1 cellular context compared by ENCODE assay signal in genomic region chr6:169499728-169500265, GRCh38.
TF ChIP-seq lines count a peak whose summit lies in the region.

No MANE protein-coding gene starts in this region.

TF ChIP-seq in SK-N-SH treated with all-trans-retinoic acid at 6 μM for 48 hours, 23 proteins besides CTCF, POLR2A, EP300 and RAD21 (continued from another document):
- TF ChIP-seq TSHZ2 (CRISPR knock-in tag; IDR thresholded peaks at IDR 0.05), result no peak
- TF ChIP-seq TCF4 (CRISPR knock-in tag; IDR thresholded peaks at IDR 0.05; ENCODE audit: borderline replicate concordance), result no peak
- no peak for TF ChIP-seq ZNF70 (CRISPR knock-in tag; IDR thresholded peaks at IDR 0.05)
- no peak for TF ChIP-seq ZC3H10 (CRISPR knock-in tag; IDR thresholded peaks at IDR 0.05)
- TF ChIP-seq ESRRG (CRISPR knock-in tag; IDR thresholded peaks at IDR 0.05), result no peak
- TF ChIP-seq CREB5 (CRISPR knock-in tag; IDR thresholded peaks at IDR 0.05; ENCODE audit: low read depth), result no peak
- TF ChIP-seq SNAI2 (CRISPR knock-in tag; IDR thresholded peaks at IDR 0.05), result no peak
- no peak for TF ChIP-seq ZFP30 (CRISPR knock-in tag; IDR thresholded peaks at IDR 0.05)
- no peak for TF ChIP-seq OSR1 (CRISPR knock-in tag; IDR thresholded peaks at IDR 0.05)
- no peak for TF ChIP-seq PATZ1 (CRISPR knock-in tag; IDR thresholded peaks at IDR 0.05; ENCODE audit: borderline replicate concordance)
- TF ChIP-seq CSDC2 (CRISPR knock-in tag; IDR thresholded peaks at IDR 0.05), result no peak
- no peak for TF ChIP-seq ARNTL (CRISPR knock-in tag; IDR thresholded peaks at IDR 0.05; ENCODE audit: borderline replicate concordance, low read depth)
- no peak for TF ChIP-seq ZFP3 (CRISPR knock-in tag; IDR thresholded peaks at IDR 0.05)
- TF ChIP-seq, protein P1, sequence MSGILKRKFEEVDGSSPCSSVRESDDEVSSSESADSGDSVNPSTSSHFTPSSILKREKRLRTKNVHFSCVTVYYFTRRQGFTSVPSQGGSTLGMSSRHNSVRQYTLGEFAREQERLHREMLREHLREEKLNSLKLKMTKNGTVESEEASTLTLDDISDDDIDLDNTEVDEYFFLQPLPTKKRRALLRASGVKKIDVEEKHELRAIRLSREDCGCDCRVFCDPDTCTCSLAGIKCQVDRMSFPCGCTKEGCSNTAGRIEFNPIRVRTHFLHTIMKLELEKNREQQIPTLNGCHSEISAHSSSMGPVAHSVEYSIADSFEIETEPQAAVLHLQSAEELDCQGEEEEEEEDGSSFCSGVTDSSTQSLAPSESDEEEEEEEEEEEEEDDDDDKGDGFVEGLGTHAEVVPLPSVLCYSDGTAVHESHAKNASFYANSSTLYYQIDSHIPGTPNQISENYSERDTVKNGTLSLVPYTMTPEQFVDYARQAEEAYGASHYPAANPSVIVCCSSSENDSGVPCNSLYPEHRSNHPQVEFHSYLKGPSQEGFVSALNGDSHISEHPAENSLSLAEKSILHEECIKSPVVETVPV (CRISPR knock-in tag; IDR thresholded peaks at IDR 0.05), result no peak
TF ChIP-seq in SK-N-SH treated with all-trans-retinoic acid at 6 μM for 48 hours: peak in this region for 0.
